5 cellular contexts compared by ENCODE assay signal in genomic region chrX:77017093-77017492, GRCh38.
"Had no signal": no experiment of that assay in that cellular context is flagged by ENCODE, and none has a peak within 500 bp of the region (broad histone marks: within the 10 kb centered on the region; RNA-seq: fewer than 3 reads in every experiment).

No MANE protein-coding gene starts in this region.

- H3K27ac ChIP-seq: HL-60 had no signal

- DNase-seq: H9, HCEC 1CT had no signal

- ATAC-seq: GM23338, HepG2 had no signal

- H2AFZ ChIP-seq: GM23338 had no signal

- H3K4me2 ChIP-seq: GM23338 had no signal

- H3K4me3 ChIP-seq: GM23338 had no signal
